ENCODE assay signal across 12 cellular contexts in genomic region chr6:41489284-41489851, GRCh38. TPM values are rescaled to one million over a fixed set of nuclear protein-coding genes. Genes with fewer than 3 reads are reported as not detected.
DNase-seq lines count a peak whose midpoint lies in the region; ATAC-seq and TF ChIP-seq lines count a peak whose summit lies in the region.
"Had no signal": no experiment of that assay in that cellular context is flagged by ENCODE, and none has a peak within 500 bp of the region (broad histone marks: within the 10 kb centered on the region; RNA-seq: fewer than 3 reads in every experiment).

No MANE protein-coding gene starts in this region.

- DNase-seq in GM23338 (ENCODE audit: low spot score) (no peak), RPMI7951 (ENCODE audit: low read depth) (peak; percentile 66), fibroblast of peridontal ligament (ENCODE audit: extremely low read depth) (peak; percentile 5), smooth muscle cell of the brain vasculature (ENCODE audit: low read depth, low spot score) (peak; percentile 74), NCI-H2196 treated with DMSO at 0.1 percent for 48 hours (lab: John Stamatoyannopoulos, UW; ENCODE audit: unreplicated experiment) (no peak), EL (no peak)
- DNase-seq in NK-92 treated with Interleukin-12 subunit alpha and Interleukin-12 subunit beta, amount 100 ng/mL, for 24 hours (lab: John Stamatoyannopoulos, UW), result no peak
- DNase-seq: activated T-cell treated with anti-CD3 and anti-CD28 coated beads, Interleukin-2, amount 50 U/mL, for 24 hours; adrenal gland; DMS153; sigmoid colon had no signal

- no peaks in the 10 kb centered on the region for H3K9me3 Mint-ChIP-seq in GM23338
- H3K9me3 Mint-ChIP-seq: activated T-cell treated with anti-CD3 and anti-CD28 coated beads, Interleukin-2, amount 50 U/mL, for 24 hours had no signal

- H3K27me3 ChIP-seq in GM23338 (ENCODE audit: insufficient read depth), result peaks cover 52% of the 10 kb centered on the region
- H3K27me3 ChIP-seq: adrenal gland, sigmoid colon had no signal

- peaks cover 51% of the 10 kb centered on the region for H3K4me1 ChIP-seq in GM23338 (ENCODE audit: insufficient read depth)
- H3K4me1 ChIP-seq: adrenal gland had no signal

- peaks cover 37% of the 10 kb centered on the region for H3K27me3 Mint-ChIP-seq in GM23338 (ENCODE audit: insufficient read depth, low read depth, poor library complexity)

- no peak for TF ChIP-seq CTCF in GM23338 (conservative IDR thresholded peaks at IDR 0.05; ENCODE audit: low read depth in 2 of 2)

- no peak overlapping the region for H3K27ac Mint-ChIP-seq in GM23338
- H3K27ac Mint-ChIP-seq: activated T-cell treated with anti-CD3 and anti-CD28 coated beads, Interleukin-2, amount 50 U/mL, for 24 hours had no signal

- H3K4me1 Mint-ChIP-seq in GM23338, result peaks cover 68% of the 10 kb centered on the region

- H3K4me3 Mint-ChIP-seq in GM23338, result peak overlapping the region; percentile 7; the same call in 2 of the 3 replicates
- H3K4me3 Mint-ChIP-seq: activated T-cell treated with anti-CD3 and anti-CD28 coated beads, Interleukin-2, amount 50 U/mL, for 24 hours had no signal

- H3K79me2 ChIP-seq in GM23338 (replicated peaks; ENCODE audit: insufficient read depth), result no peaks in the 10 kb centered on the region

- H3K4me3 ChIP-seq in GM23338, result no peak overlapping the region
- H3K4me3 ChIP-seq: adrenal gland, sigmoid colon had no signal

- H4K20me1 ChIP-seq in GM23338 (replicated peaks; ENCODE audit: insufficient read depth), result no peaks in the 10 kb centered on the region

- H3K4me2 ChIP-seq in GM23338, result peak overlapping the region; percentile 65

- H2AFZ ChIP-seq in GM23338, result peak overlapping the region; percentile 83

- no peak overlapping the region for H3K27ac ChIP-seq in GM23338 (ENCODE audit: low read depth)
- H3K27ac ChIP-seq: adrenal gland had no signal

- no peaks in the 10 kb centered on the region for H3K9me2 ChIP-seq in GM23338 (ENCODE audit: insufficient read depth)

- no peaks in the 10 kb centered on the region for H3K36me3 Mint-ChIP-seq in GM23338 (ENCODE audit: low read depth)

- ATAC-seq in GM23338, result peak; percentile 40
- ATAC-seq: activated CD4-positive, CD25-positive, alpha-beta regulatory T cell treated with anti-CD3 and anti-CD28 coated beads, Interleukin-2, amount 50 U/mL, for 24 hours had no signal

- no peaks in the 10 kb centered on the region for H3K36me3 ChIP-seq in GM23338 (ENCODE audit: insufficient read depth)
- H3K36me3 ChIP-seq: adrenal gland, sigmoid colon had no signal

- H3F3A ChIP-seq in GM23338 (replicated peaks; ENCODE audit: low read depth), result 0 out of 2 replicates have a peak, but pooled peaks cover 8% of the 10 kb centered on the region

TF ChIP-seq in GM23338, 12 proteins besides CTCF, POLR2A, EP300 and RAD21 (continues in another document):
- TF ChIP-seq EZH2 (IDR thresholded peaks at IDR 0.05; ENCODE audit: low read depth, unreplicated experiment) (no peak), POLR2AphosphoS5 (IDR thresholded peaks at IDR 0.05; ENCODE audit: low read depth) (no peak), NANOG (IDR thresholded peaks at IDR 0.05; ENCODE audit: borderline replicate concordance) (no peak), STAT1 (IDR thresholded peaks at IDR 0.05; ENCODE audit: unreplicated experiment) (no peak), ZNF462 (CRISPR knock-in tag; IDR thresholded peaks at IDR 0.05) (no peak), CREB1 (CRISPR knock-in tag; IDR thresholded peaks at IDR 0.05; ENCODE audit: low read depth) (no peak), ZNF114 (CRISPR knock-in tag; IDR thresholded peaks at IDR 0.05) (no peak), JUNB (IDR thresholded peaks at IDR 0.05; ENCODE audit: unreplicated experiment) (no peak), EZH2phosphoT487 (IDR thresholded peaks at IDR 0.05; ENCODE audit: unreplicated experiment) (no peak)
- TF ChIP-seq, protein P1, sequence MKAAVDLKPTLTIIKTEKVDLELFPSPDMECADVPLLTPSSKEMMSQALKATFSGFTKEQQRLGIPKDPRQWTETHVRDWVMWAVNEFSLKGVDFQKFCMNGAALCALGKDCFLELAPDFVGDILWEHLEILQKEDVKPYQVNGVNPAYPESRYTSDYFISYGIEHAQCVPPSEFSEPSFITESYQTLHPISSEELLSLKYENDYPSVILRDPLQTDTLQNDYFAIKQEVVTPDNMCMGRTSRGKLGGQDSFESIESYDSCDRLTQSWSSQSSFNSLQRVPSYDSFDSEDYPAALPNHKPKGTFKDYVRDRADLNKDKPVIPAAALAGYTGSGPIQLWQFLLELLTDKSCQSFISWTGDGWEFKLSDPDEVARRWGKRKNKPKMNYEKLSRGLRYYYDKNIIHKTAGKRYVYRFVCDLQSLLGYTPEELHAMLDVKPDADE (IDR thresholded peaks at IDR 0.05), result no peak

RNA-seq across cellular contexts. Expression of gene FOXP4, which starts 56.8 kb away (rescaled TPM):
- 9.7 and 13.5 TPM in 2 replicates for total RNA-seq in GM23338 (2014; rRNA removed; shearing (Covaris generic))
- 5.1 and 6.3 TPM in 2 replicates for polyA plus RNA-seq in GM23338 (2016; fragmentation: Nextera tagmentation; extraction: Ambion mirVana)
- 3.1 and 4.7 TPM in 2 replicates for total RNA-seq in RPMI7951 (2014; rRNA removed; shearing (Covaris generic))

Comparison
In these comparisons a context has a peak if more than half of its experiments do, and no peak if none do; other contexts are left out.
1. DNase-seq: peak in RPMI7951 (single experiment), fibroblast of peridontal ligament (single experiment) and smooth muscle cell of the brain vasculature (single experiment); none in GM23338 (single experiment), NK-92 treated with Interleukin-12 subunit alpha and Interleukin-12 subunit beta, amount 100 ng/mL, for 24 hours (single experiment), NCI-H2196 treated with DMSO at 0.1 percent for 48 hours (single experiment) and EL (single experiment).